ENCODE assay signal across 15 cellular contexts in genomic region chr22:46828323-46829139, GRCh38.
A peak's percentile ranks its signal among the peaks of the same experiment; 100 is the strongest.
DNase-seq lines count a peak whose midpoint lies in the region; ATAC-seq and TF ChIP-seq lines count a peak whose summit lies in the region.
"Had no signal": no experiment of that assay in that cellular context is flagged by ENCODE, and none has a peak within 500 bp of the region (broad histone marks: within the 10 kb centered on the region; RNA-seq: fewer than 3 reads in every experiment).

No MANE protein-coding gene starts in this region.

- peaks cover 0 to 38% (median 18%) of the 10 kb centered on the region in 4 donors for H3K4me1 Mint-ChIP-seq in CD4-positive, CD25-positive, alpha-beta regulatory T cell
- H3K4me1 Mint-ChIP-seq in HFFc6 (ENCODE audit: low read depth), result peaks cover 57% of the 10 kb centered on the region

- H3K9me3 Mint-ChIP-seq in CD4-positive, CD25-positive, alpha-beta regulatory T cell, result peaks cover 0 to 3% (median 0%) of the 10 kb centered on the region in 7 donors
- no peaks in the 10 kb centered on the region for H3K9me3 Mint-ChIP-seq in HFFc6

- no peaks in the 10 kb centered on the region for H3K27me3 ChIP-seq in CD4-positive, CD25-positive, alpha-beta regulatory T cell (ENCODE audit: control insufficient read depth, insufficient read depth, low read length)
- no peaks in the 10 kb centered on the region for H3K27me3 ChIP-seq in brain microvascular endothelial cell (replicated peaks)
- H3K27me3 ChIP-seq in muscle layer of colon (ENCODE audit: control insufficient read depth in 1 of 2, insufficient read depth in 2 of 2, low read length in 2 of 2), result no peaks in the 10 kb centered on the region
- no peaks in the 10 kb centered on the region for H3K27me3 ChIP-seq in BE2C
- H3K27me3 ChIP-seq: uterus had no signal

- no peak for ATAC-seq in CD4-positive, CD25-positive, alpha-beta regulatory T cell (ENCODE audit: low read depth in 2 of 2)
- ATAC-seq: stimulated activated naive B cell treated with anti-CD40 and anti-IgM and Interleukin-4, amounts not matched to agents 10 μg/mL and 1 μg/mL and 100 μg/mL, for 72 hours had no signal

- H3K9ac ChIP-seq in muscle layer of colon (ENCODE audit: low read length), result no peak overlapping the region

- no peak overlapping the region for H3K4me3 ChIP-seq in CD4-positive, CD25-positive, alpha-beta regulatory T cell (ENCODE audit: low read depth, low read length)
- H3K4me3 ChIP-seq in brain microvascular endothelial cell (ENCODE audit: low read depth, low read length) (no peak overlapping the region), muscle layer of colon (ENCODE audit: low read depth in 1 of 2, low read length in 2 of 2) (no peak overlapping the region), BE2C (ENCODE audit: low read depth, low read length) (no peak overlapping the region)
- H3K4me3 ChIP-seq: HAP-1, uterus had no signal

- H3K36me3 Mint-ChIP-seq in CD4-positive, CD25-positive, alpha-beta regulatory T cell, result peaks cover 57% of the 10 kb centered on the region
- H3K36me3 Mint-ChIP-seq in HFFc6 (ENCODE audit: low read depth), result peaks cover 9% of the 10 kb centered on the region

- H3K27me3 Mint-ChIP-seq in CD4-positive, CD25-positive, alpha-beta regulatory T cell, result no peaks in the 10 kb centered on the region
- peaks cover 4% of the 10 kb centered on the region; the same call in 1 of the 2 replicates for H3K27me3 Mint-ChIP-seq in HFFc6 (ENCODE audit: insufficient read depth)
- H3K27me3 Mint-ChIP-seq: stimulated activated naive B cell treated with anti-CD40 and anti-IgM and Interleukin-4, amounts not matched to agents 10 μg/mL and 1 μg/mL and 100 μg/mL, for 72 hours had no signal

- H3K9me3 ChIP-seq in CD4-positive, CD25-positive, alpha-beta regulatory T cell (ENCODE audit: control insufficient read depth in 2 of 2, low read length in 2 of 2), result no peaks in the 10 kb centered on the region
- H3K9me3 ChIP-seq in muscle layer of colon (ENCODE audit: low read length) (no peaks in the 10 kb centered on the region), BE2C (no peaks in the 10 kb centered on the region)
- H3K9me3 ChIP-seq: HAP-1, uterus had no signal

- H3K27ac ChIP-seq in CD4-positive, CD25-positive, alpha-beta regulatory T cell (ENCODE audit: insufficient read depth, low read length, poor library complexity, severe bottlenecking), result no peak overlapping the region
- H3K27ac ChIP-seq in brain microvascular endothelial cell (peak overlapping the region; percentile 75), muscle layer of colon (ENCODE audit: low read depth, low read length) (peak overlapping the region; percentile 75)
- H3K27ac ChIP-seq: C4-2B had no signal

- no peak for TF ChIP-seq CTCF in HFFc6 (IDR thresholded peaks at IDR 0.05)
- TF ChIP-seq CTCF in brain microvascular endothelial cell (IDR thresholded peaks at IDR 0.05; ENCODE audit: low read depth, low read length, missing control alignments), result no peak
- TF ChIP-seq CTCF in BE2C (IDR thresholded peaks at IDR 0.05; ENCODE audit: low read depth, low read length), result no peak

- DNase-seq in CD4-positive, CD25-positive, alpha-beta regulatory T cell, result no peak
- DNase-seq in HFFc6, result no peak
- DNase-seq in brain microvascular endothelial cell, result no peak
- DNase-seq in middle frontal gyrus (ENCODE audit: extremely low spot score, low spot score), result no peak
- no peak for DNase-seq in nucleus accumbens (lab: John Stamatoyannopoulos, UW)
- no peak for DNase-seq in AG20443 (ENCODE audit: low spot score)
- DNase-seq in BE2C, result no peak
- DNase-seq: activated CD8-positive, alpha-beta memory T cell treated with anti-CD3 and anti-CD28 coated beads, Interleukin-2, amount 50 U/mL, for 48 hours; GF-D8; stimulated activated CD4-positive, alpha-beta T cell treated with anti-CD3 and anti-CD28 coated beads, Interleukin-2, amount 100 ng/mL, for 48 hours; stimulated activated naive B cell treated with anti-CD40 and anti-IgM and Interleukin-4, amounts not matched to agents 10 μg/mL and 1 μg/mL and 100 μg/mL, for 72 hours; uterus had no signal

- no peak overlapping the region for H3K4me3 Mint-ChIP-seq in CD4-positive, CD25-positive, alpha-beta regulatory T cell
- H3K4me3 Mint-ChIP-seq in HFFc6, result peak overlapping the region; percentile 75
- H3K4me3 Mint-ChIP-seq: stimulated activated naive B cell treated with anti-CD40 and anti-IgM and Interleukin-4, amounts not matched to agents 10 μg/mL and 1 μg/mL and 100 μg/mL, for 72 hours had no signal

- H3K4me1 ChIP-seq in CD4-positive, CD25-positive, alpha-beta regulatory T cell (ENCODE audit: control insufficient read depth, insufficient read depth, low read length, poor library complexity, severe bottlenecking), result no peaks in the 10 kb centered on the region
- H3K4me1 ChIP-seq in muscle layer of colon (ENCODE audit: insufficient read depth, low read length) (peaks cover 34% of the 10 kb centered on the region), BE2C (no peaks in the 10 kb centered on the region)

- H3K27ac Mint-ChIP-seq in CD4-positive, CD25-positive, alpha-beta regulatory T cell, result peak overlapping the region in 2 of 3 donors; percentile 29 to 78
- H3K27ac Mint-ChIP-seq in HFFc6, result peak overlapping the region; percentile 92

- in situ Hi-C loops in brain microvascular endothelial cell (cut with HindIII; ENCODE audit: low pct_ligation_motif_present, low sequenced_read_pairs), result no loop called here

- H3K36me3 ChIP-seq in CD4-positive, CD25-positive, alpha-beta regulatory T cell (ENCODE audit: control insufficient read depth, insufficient read depth, low read length), result peaks cover 23% of the 10 kb centered on the region
- H3K36me3 ChIP-seq in brain microvascular endothelial cell (replicated peaks) (no peaks in the 10 kb centered on the region), muscle layer of colon (ENCODE audit: insufficient read depth, low read length) (no peaks in the 10 kb centered on the region), BE2C (peaks cover 4% of the 10 kb centered on the region; the same call in 1 of the 2 replicates)
- H3K36me3 ChIP-seq: HAP-1, uterus had no signal
